ENCODE assay signal across 8 cellular contexts in the genomic region with DNA sequence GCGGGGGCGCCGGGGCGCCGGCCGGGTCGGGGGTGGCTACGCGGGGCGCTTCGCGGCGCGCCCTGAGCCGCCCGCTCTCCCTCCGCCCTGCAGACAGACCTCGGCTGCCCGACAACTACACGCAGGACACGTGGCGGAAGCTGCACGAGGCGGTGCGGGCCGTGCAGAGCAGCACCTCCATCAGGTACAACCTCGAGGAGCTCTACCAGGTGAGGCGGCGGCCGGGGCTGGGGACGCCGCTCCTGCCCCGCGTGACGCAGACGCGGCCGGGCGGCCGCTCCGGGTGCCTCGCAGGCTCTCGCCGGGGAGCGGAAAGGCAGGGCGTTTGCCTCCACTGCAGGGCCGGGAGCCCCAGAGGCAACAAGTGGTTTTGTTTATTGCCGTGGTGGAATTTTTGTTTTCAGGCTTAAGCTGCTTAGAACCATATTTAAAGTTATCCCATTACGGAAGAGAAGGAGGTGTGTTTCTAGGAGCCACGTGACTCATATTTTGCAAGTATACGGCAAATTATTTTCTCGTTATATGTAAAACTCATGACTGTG. TPM values are rescaled to one million over a fixed set of nuclear protein-coding genes. Genes with fewer than 3 reads are reported as not detected.
DNase-seq lines count a peak whose midpoint lies in the region; ATAC-seq and TF ChIP-seq lines count a peak whose summit lies in the region.

No MANE protein-coding gene starts in this region.

- H3K27me3 ChIP-seq in CD4-positive, alpha-beta T cell (ENCODE audit: control insufficient read depth, insufficient read depth, low read length), result no peaks in the 10 kb centered on the region
- no peaks in the 10 kb centered on the region for H3K27me3 ChIP-seq in tibial artery

- peak; percentile 72 for ATAC-seq in CD4-positive, alpha-beta T cell (ENCODE audit: poor library complexity)
- ATAC-seq in GM19395 (IDR thresholded peaks at IDR 0.05; ENCODE audit: unreplicated experiment) (peak; percentile 43), HG03520 (IDR thresholded peaks at IDR 0.05; ENCODE audit: unreplicated experiment) (peak; percentile 36)

- intact Hi-C loops in CD4-positive, alpha-beta T cell (cut with DNase I, micrococcal nuclease), result loop anchor here (2.0 to 10.0 kb wide), 6 partner anchors 58 to 523 kb away; partner anchors contain the start of genes MCF2L (in 2 of the 2) and DCUN1D2 (in 1 of the 2)
- intact Hi-C loops in tibial artery (cut with DNase I; ENCODE audit: low total_unique reads), result loop anchor here (10.0 kb wide), 3 partner anchors 55 to 265 kb away; partner anchors contain the start of genes ADPRHL1 and PROZ

- H3K4me3 ChIP-seq in tibial artery, result peak overlapping the region; percentile 80 to 99

- H3K4me3 Mint-ChIP-seq in CD4-positive, alpha-beta T cell, result peak overlapping the region; percentile 85

- POLR2A ChIA-PET in CD4-positive, alpha-beta T cell (lab: Charles Lee), result interaction anchor here (0.6 to 3.3 kb wide), 22 partner anchors 10 to 315 kb away, joined by 3 to 31 read pairs (median 5); partner anchors contain the start of genes LAMP1 and MCF2L

- no peaks in the 10 kb centered on the region for H3K27me3 Mint-ChIP-seq in CD4-positive, alpha-beta T cell

- no peak for TF ChIP-seq CTCF in CD4-positive, alpha-beta T cell (IDR thresholded peaks at IDR 0.05)
- TF ChIP-seq CTCF in tibial artery (IDR thresholded peaks at IDR 0.05), result no peak

- H3K27ac Mint-ChIP-seq in CD4-positive, alpha-beta T cell, result peak overlapping the region; percentile 89

- CTCF ChIA-PET in CD4-positive, alpha-beta T cell (lab: Charles Lee), result interaction anchor here (0.8 kb wide), 1 partner anchor 25 kb away, joined by 3 read pairs; no protein-coding TSS in a partner anchor

- peak overlapping the region; percentile 56 for H3K27ac ChIP-seq in CD4-positive, alpha-beta T cell (ENCODE audit: low read depth, low read length)
- H3K27ac ChIP-seq in tibial artery, result peak overlapping the region; percentile 97 to 98

- DNase-seq in CD4-positive, alpha-beta T cell, result peak; percentile 53 to 83 (median 68)
- peak; percentile 54 for DNase-seq in RPMI7951 (ENCODE audit: low read depth)
- DNase-seq in activated T-helper 9 cell treated with anti-CD3 and anti-CD28 coated beads, Interleukin-2, amount 50 U/mL, for 16 hours (ENCODE audit: low read depth), result peak; percentile 62
- peak; percentile 46 for DNase-seq in foreskin melanocyte
- peak; percentile 27 for DNase-seq in occipital lobe (lab: John Stamatoyannopoulos, UW)
- DNase-seq in tibial artery, result peak; percentile 43 to 72

- H3K9me3 ChIP-seq in CD4-positive, alpha-beta T cell (ENCODE audit: control insufficient read depth, low read length), result no peaks in the 10 kb centered on the region
- no peaks in the 10 kb centered on the region for H3K9me3 ChIP-seq in tibial artery

- peaks cover 56% of the 10 kb centered on the region for H3K4me1 Mint-ChIP-seq in CD4-positive, alpha-beta T cell (ENCODE audit: low read depth)

- H3K36me3 Mint-ChIP-seq in CD4-positive, alpha-beta T cell (ENCODE audit: low read depth), result peaks cover 51% of the 10 kb centered on the region

- H3K36me3 ChIP-seq in tibial artery, result no peaks in the 10 kb centered on the region

- no peaks in the 10 kb centered on the region for H3K9me3 Mint-ChIP-seq in CD4-positive, alpha-beta T cell

- H3K4me1 ChIP-seq in tibial artery, result peaks cover 0 to 53% (median 36%) of the 10 kb centered on the region in 4 donors

RNA-seq across cellular contexts. Expression of gene CUL4A, which starts 0.5 kb away (rescaled TPM):
- total RNA-seq in CD4-positive, alpha-beta T cell, result 10 to 100 TPM; 54.6 to 56.6 TPM
- total RNA-seq in RPMI7951 (2014; rRNA removed; shearing (Covaris generic)), result 69.4 and 72.4 TPM in 2 replicates
- 55.7 TPM for total RNA-seq in occipital lobe

RNA-seq across cellular contexts. Expression of gene PCID2, which starts 1.5 kb away (rescaled TPM):
- total RNA-seq in CD4-positive, alpha-beta T cell, result 10 to 100 TPM; 33.6 to 33.7 TPM
- total RNA-seq in RPMI7951 (2014; rRNA removed; shearing (Covaris generic)), result 50.4 and 55.3 TPM in 2 replicates
- 45.9 TPM for total RNA-seq in occipital lobe

RNA-seq across cellular contexts. Expression of gene PROZ, which starts 51.5 kb away (rescaled TPM):
- total RNA-seq in CD4-positive, alpha-beta T cell, result not detected
- total RNA-seq in RPMI7951 (2014; rRNA removed; shearing (Covaris generic)), result not detected in 2 replicates
- total RNA-seq in occipital lobe, result not detected

Comparison
In these comparisons a context has a peak if more than half of its experiments do, and no peak if none do; other contexts are left out.
1. Peak in every context shown above with its lines: DNase-seq, ATAC-seq, H3K4me3 ChIP-seq and H3K27ac ChIP-seq.